In the genomic region with DNA sequence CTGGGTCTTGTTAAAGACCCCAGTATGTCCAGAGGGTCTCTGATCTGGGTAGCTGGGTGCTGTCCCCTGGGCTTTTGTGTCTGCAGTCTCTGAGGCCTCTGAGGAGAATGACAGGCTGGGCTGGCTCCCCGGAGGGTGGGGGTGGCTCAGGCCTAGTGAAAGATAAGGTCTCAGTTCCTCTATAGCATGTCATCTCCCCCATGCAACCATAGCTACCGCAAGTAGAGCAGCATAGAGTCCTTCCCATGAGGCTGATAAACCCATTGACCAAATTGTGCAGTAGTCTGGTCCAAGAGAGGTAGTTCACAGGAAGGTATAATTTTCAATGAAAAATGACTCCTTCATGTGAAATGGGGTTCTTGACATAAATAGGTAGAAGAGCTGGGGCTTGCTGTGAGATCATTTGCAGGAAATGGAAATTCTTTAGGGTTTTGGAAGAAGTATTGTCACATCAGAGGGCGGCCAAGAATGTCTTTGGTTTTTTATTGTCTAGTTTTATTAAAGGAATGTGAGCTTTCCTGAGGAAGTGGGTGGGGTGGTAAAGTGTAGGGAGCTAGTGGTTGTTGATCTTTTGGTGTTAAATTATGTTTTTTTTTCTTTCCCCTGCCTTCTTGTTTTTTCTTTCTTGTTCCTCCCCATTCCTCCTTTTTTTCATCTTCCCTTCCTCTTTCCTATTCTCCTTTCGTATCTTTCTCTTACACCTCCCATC, we compare ENCODE assay signal across 8 cellular contexts. TPM values are rescaled to one million over a fixed set of nuclear protein-coding genes. Genes with fewer than 3 reads are reported as not detected.
DNase-seq lines count a peak whose midpoint lies in the region; ATAC-seq lines count a peak whose summit lies in the region.

No MANE protein-coding gene starts in this region.

- peaks cover 51% of the 10 kb centered on the region for H3K36me3 ChIP-seq in BLaER1

- H3K4me3 ChIP-seq in BLaER1, result no peak overlapping the region

- H3K27ac Mint-ChIP-seq in naive thymus-derived CD8-positive, alpha-beta T cell, result peak overlapping the region; percentile 83 to 98 (median 94)

- no peaks in the 10 kb centered on the region for H3K9me3 ChIP-seq in BLaER1

- no peaks in the 10 kb centered on the region for H3K27me3 Mint-ChIP-seq in activated T-cell treated with anti-CD3 and anti-CD28 coated beads, Interleukin-2, amount 50 U/mL, for 4 hours (ENCODE audit: low read depth)
- H3K27me3 Mint-ChIP-seq in naive thymus-derived CD8-positive, alpha-beta T cell, result no peaks in the 10 kb centered on the region

- ATAC-seq in GM19397 (IDR thresholded peaks at IDR 0.05; ENCODE audit: unreplicated experiment) (peak; percentile 85), HG03521 (IDR thresholded peaks at IDR 0.05; ENCODE audit: unreplicated experiment) (peak; percentile 86)
- peak; percentile 79 to 80 for ATAC-seq in activated T-cell treated with anti-CD3 and anti-CD28 coated beads, Interleukin-2, amount 50 U/mL, for 4 hours
- peak; percentile 57 for ATAC-seq in naive thymus-derived CD8-positive, alpha-beta T cell

- H3K9me3 Mint-ChIP-seq in activated T-cell treated with anti-CD3 and anti-CD28 coated beads, Interleukin-2, amount 50 U/mL, for 4 hours, result no peaks in the 10 kb centered on the region
- no peaks in the 10 kb centered on the region for H3K9me3 Mint-ChIP-seq in naive thymus-derived CD8-positive, alpha-beta T cell

- DNase-seq in activated T-cell treated with anti-CD3 and anti-CD28 coated beads, Interleukin-2, amount 50 U/mL, for 4 hours, result peak; percentile 40
- DNase-seq in naive thymus-derived CD8-positive, alpha-beta T cell, result peak in 6 of 10 donors; percentile 39 to 73 (median 44)
- DNase-seq in islet precursor cell (no peak), NCI-H1417 treated with DMSO at 0.1 percent for 48 hours (lab: John Stamatoyannopoulos, UW) (no peak), SHP77 treated with DMSO at 0.1 percent for 48 hours (lab: John Stamatoyannopoulos, UW) (no peak)

- H3K27ac ChIP-seq in BLaER1, result peak overlapping the region; percentile 42

- peaks cover 65% of the 10 kb centered on the region for H3K4me1 ChIP-seq in BLaER1

- H3K9ac ChIP-seq in BLaER1, result peak overlapping the region; percentile 17; the same call in 1 of the 2 replicates

- no peaks in the 10 kb centered on the region for H3K27me3 ChIP-seq in BLaER1

- H3K4me1 Mint-ChIP-seq in activated T-cell treated with anti-CD3 and anti-CD28 coated beads, Interleukin-2, amount 50 U/mL, for 4 hours (ENCODE audit: low read depth), result peaks cover 89% of the 10 kb centered on the region
- peaks cover 51 to 90% (median 89%) of the 10 kb centered on the region in 4 donors for H3K4me1 Mint-ChIP-seq in naive thymus-derived CD8-positive, alpha-beta T cell

- H3K4me2 ChIP-seq in BLaER1, result peak overlapping the region; percentile 94

- peaks cover 32% of the 10 kb centered on the region; the same call in 1 of the 2 replicates for H4K20me1 ChIP-seq in BLaER1

- POLR2A ChIA-PET in naive thymus-derived CD8-positive, alpha-beta T cell (lab: Charles Lee), result interaction anchor here (0.8 to 40.3 kb wide), 4 partner anchors 6 to 205 kb away, joined by 3 to 1294 read pairs (median 649); a partner anchor contains a TSS

- peak overlapping the region; percentile 25 for H3K4me3 Mint-ChIP-seq in activated T-cell treated with anti-CD3 and anti-CD28 coated beads, Interleukin-2, amount 50 U/mL, for 4 hours
- H3K4me3 Mint-ChIP-seq in naive thymus-derived CD8-positive, alpha-beta T cell, result peak overlapping the region; percentile 40 to 86 (median 64)

- peaks cover 64% of the 10 kb centered on the region for H3K36me3 Mint-ChIP-seq in activated T-cell treated with anti-CD3 and anti-CD28 coated beads, Interleukin-2, amount 50 U/mL, for 4 hours (ENCODE audit: insufficient read depth)
- H3K36me3 Mint-ChIP-seq in naive thymus-derived CD8-positive, alpha-beta T cell, result peaks cover 5 to 74% (median 24%) of the 10 kb centered on the region in 3 donors

RNA-seq across cellular contexts. Expression of a gene that starts 21.0 kb away (rescaled TPM):
- 10 to 100 TPM; 19.0 to 27.6 (median 21.5) TPM for total RNA-seq in activated T-cell treated with anti-CD3 and anti-CD28 coated beads, Interleukin-2, amount 50 U/mL, for 4 hours
- total RNA-seq in naive thymus-derived CD8-positive, alpha-beta T cell, result 10 to 100 TPM; 46.0 to 52.0 TPM
- 10 to 100 TPM; 18.8 to 27.5 (median 23.3) TPM for polyA plus RNA-seq in naive thymus-derived CD8-positive, alpha-beta T cell

RNA-seq across cellular contexts. Expression of a gene that starts 21.0 kb away (rescaled TPM):
- 10 to 100 TPM; 60.3 to 66.8 (median 63.0) TPM for total RNA-seq in activated T-cell treated with anti-CD3 and anti-CD28 coated beads, Interleukin-2, amount 50 U/mL, for 4 hours
- total RNA-seq in naive thymus-derived CD8-positive, alpha-beta T cell, result 100 to 1,000 TPM; 110 to 112 TPM
- polyA plus RNA-seq in naive thymus-derived CD8-positive, alpha-beta T cell, result 10 to 100 TPM; 35.7 to 49.9 (median 43.2) TPM

RNA-seq across cellular contexts. Expression of a gene that starts 25.4 kb away (rescaled TPM):
- 100 to 1,000 TPM in 2 of 3 donors, 10 to 100 TPM in 1; 91.3 to 103 (median 103) TPM for total RNA-seq in activated T-cell treated with anti-CD3 and anti-CD28 coated beads, Interleukin-2, amount 50 U/mL, for 4 hours
- total RNA-seq in naive thymus-derived CD8-positive, alpha-beta T cell, result 100 to 1,000 TPM; 211 to 228 TPM
- polyA plus RNA-seq in naive thymus-derived CD8-positive, alpha-beta T cell, result 10 to 100 TPM; 14.3 to 20.2 (median 19.2) TPM

RNA-seq across cellular contexts. Expression of a gene that starts 44.6 kb away (rescaled TPM):
- total RNA-seq in activated T-cell treated with anti-CD3 and anti-CD28 coated beads, Interleukin-2, amount 50 U/mL, for 4 hours, result 10 to 100 TPM in 1 of 3 donors, 1 to 10 TPM in 2; 7.4 to 11.0 (median 7.9) TPM
- 1 to 10 TPM; 6.3 to 8.0 TPM for total RNA-seq in naive thymus-derived CD8-positive, alpha-beta T cell
- polyA plus RNA-seq in naive thymus-derived CD8-positive, alpha-beta T cell, result 1 to 10 TPM; 2.4 to 9.6 (median 4.6) TPM

RNA-seq across cellular contexts. Expression of a gene that starts 53.8 kb away (rescaled TPM):
- 1 to 10 TPM in 1 of 3 donors, under 1 TPM in 2; 0.53 to 1.3 (median 0.68) TPM for total RNA-seq in activated T-cell treated with anti-CD3 and anti-CD28 coated beads, Interleukin-2, amount 50 U/mL, for 4 hours
- under 1 TPM; 0.22 to 0.36 TPM for total RNA-seq in naive thymus-derived CD8-positive, alpha-beta T cell
- under 1 TPM in 1 of 3 donors, not detected in 2; 0.64 TPM for polyA plus RNA-seq in naive thymus-derived CD8-positive, alpha-beta T cell

Comparison
In these comparisons a context has a peak if more than half of its experiments do, and no peak if none do; other contexts are left out.
1. DNase-seq: peak in activated T-cell treated with anti-CD3 and anti-CD28 coated beads, Interleukin-2, amount 50 U/mL, for 4 hours (single experiment) and naive thymus-derived CD8-positive, alpha-beta T cell (6 of 10); none in islet precursor cell (single experiment), NCI-H1417 treated with DMSO at 0.1 percent for 48 hours (single experiment) and SHP77 treated with DMSO at 0.1 percent for 48 hours (single experiment).
2. Peak in every context shown above with its lines, with median percentiles within 50 percentile points of each other: ATAC-seq.